In the genomic region with DNA sequence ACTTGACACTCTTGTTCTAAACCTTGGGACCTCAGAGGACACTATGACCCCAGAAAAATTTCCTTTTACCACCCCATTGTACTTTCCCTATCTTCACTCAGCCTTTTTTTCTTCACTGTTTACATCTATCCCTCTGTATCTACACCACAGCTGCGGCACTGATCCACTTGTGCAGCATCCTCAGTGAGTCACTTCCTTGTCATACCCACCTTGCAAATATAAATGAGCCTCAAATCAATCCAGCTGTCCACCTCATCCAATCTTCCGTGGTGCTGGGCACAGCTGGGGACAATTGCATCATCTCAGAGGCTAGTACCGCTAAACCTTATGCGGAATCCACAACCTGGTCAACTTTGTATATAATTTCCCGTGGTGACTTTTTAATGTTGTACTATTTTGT, we compare ENCODE assay signal across 1 cellular context.
TF ChIP-seq lines count a peak whose summit lies in the region.

No MANE protein-coding gene starts in this region.

TF ChIP-seq in H1, 55 proteins besides CTCF, POLR2A, EP300 and RAD21 (continued from another document):
- TF ChIP-seq, protein P1, sequence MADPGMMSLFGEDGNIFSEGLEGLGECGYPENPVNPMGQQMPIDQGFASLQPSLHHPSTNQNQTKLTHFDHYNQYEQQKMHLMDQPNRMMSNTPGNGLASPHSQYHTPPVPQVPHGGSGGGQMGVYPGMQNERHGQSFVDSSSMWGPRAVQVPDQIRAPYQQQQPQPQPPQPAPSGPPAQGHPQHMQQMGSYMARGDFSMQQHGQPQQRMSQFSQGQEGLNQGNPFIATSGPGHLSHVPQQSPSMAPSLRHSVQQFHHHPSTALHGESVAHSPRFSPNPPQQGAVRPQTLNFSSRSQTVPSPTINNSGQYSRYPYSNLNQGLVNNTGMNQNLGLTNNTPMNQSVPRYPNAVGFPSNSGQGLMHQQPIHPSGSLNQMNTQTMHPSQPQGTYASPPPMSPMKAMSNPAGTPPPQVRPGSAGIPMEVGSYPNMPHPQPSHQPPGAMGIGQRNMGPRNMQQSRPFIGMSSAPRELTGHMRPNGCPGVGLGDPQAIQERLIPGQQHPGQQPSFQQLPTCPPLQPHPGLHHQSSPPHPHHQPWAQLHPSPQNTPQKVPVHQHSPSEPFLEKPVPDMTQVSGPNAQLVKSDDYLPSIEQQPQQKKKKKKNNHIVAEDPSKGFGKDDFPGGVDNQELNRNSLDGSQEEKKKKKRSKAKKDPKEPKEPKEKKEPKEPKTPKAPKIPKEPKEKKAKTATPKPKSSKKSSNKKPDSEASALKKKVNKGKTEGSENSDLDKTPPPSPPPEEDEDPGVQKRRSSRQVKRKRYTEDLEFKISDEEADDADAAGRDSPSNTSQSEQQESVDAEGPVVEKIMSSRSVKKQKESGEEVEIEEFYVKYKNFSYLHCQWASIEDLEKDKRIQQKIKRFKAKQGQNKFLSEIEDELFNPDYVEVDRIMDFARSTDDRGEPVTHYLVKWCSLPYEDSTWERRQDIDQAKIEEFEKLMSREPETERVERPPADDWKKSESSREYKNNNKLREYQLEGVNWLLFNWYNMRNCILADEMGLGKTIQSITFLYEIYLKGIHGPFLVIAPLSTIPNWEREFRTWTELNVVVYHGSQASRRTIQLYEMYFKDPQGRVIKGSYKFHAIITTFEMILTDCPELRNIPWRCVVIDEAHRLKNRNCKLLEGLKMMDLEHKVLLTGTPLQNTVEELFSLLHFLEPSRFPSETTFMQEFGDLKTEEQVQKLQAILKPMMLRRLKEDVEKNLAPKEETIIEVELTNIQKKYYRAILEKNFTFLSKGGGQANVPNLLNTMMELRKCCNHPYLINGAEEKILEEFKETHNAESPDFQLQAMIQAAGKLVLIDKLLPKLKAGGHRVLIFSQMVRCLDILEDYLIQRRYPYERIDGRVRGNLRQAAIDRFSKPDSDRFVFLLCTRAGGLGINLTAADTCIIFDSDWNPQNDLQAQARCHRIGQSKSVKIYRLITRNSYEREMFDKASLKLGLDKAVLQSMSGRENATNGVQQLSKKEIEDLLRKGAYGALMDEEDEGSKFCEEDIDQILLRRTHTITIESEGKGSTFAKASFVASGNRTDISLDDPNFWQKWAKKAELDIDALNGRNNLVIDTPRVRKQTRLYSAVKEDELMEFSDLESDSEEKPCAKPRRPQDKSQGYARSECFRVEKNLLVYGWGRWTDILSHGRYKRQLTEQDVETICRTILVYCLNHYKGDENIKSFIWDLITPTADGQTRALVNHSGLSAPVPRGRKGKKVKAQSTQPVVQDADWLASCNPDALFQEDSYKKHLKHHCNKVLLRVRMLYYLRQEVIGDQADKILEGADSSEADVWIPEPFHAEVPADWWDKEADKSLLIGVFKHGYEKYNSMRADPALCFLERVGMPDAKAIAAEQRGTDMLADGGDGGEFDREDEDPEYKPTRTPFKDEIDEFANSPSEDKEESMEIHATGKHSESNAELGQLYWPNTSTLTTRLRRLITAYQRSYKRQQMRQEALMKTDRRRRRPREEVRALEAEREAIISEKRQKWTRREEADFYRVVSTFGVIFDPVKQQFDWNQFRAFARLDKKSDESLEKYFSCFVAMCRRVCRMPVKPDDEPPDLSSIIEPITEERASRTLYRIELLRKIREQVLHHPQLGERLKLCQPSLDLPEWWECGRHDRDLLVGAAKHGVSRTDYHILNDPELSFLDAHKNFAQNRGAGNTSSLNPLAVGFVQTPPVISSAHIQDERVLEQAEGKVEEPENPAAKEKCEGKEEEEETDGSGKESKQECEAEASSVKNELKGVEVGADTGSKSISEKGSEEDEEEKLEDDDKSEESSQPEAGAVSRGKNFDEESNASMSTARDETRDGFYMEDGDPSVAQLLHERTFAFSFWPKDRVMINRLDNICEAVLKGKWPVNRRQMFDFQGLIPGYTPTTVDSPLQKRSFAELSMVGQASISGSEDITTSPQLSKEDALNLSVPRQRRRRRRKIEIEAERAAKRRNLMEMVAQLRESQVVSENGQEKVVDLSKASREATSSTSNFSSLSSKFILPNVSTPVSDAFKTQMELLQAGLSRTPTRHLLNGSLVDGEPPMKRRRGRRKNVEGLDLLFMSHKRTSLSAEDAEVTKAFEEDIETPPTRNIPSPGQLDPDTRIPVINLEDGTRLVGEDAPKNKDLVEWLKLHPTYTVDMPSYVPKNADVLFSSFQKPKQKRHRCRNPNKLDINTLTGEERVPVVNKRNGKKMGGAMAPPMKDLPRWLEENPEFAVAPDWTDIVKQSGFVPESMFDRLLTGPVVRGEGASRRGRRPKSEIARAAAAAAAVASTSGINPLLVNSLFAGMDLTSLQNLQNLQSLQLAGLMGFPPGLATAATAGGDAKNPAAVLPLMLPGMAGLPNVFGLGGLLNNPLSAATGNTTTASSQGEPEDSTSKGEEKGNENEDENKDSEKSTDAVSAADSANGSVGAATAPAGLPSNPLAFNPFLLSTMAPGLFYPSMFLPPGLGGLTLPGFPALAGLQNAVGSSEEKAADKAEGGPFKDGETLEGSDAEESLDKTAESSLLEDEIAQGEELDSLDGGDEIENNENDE (IDR thresholded peaks at IDR 0.05; ENCODE audit: insufficient replicate concordance, low read length) = no peak
- TF ChIP-seq EGR1 (IDR thresholded peaks at IDR 0.05; ENCODE audit: borderline replicate concordance, low read depth, low read length) (no peak), KDM5A (IDR thresholded peaks at IDR 0.05; ENCODE audit: low read length) (no peak), GABPA (IDR thresholded peaks at IDR 0.05; ENCODE audit: borderline replicate concordance, insufficient read depth, low read length) (no peak), SIX5 (IDR thresholded peaks at IDR 0.05; ENCODE audit: low read depth, low read length) (no peak), HDAC2 (IDR thresholded peaks at IDR 0.05; ENCODE audit: borderline replicate concordance in 1 of 2, low read depth in 2 of 2, low read length in 2 of 2) (no peak), YY1 (IDR thresholded peaks at IDR 0.05; ENCODE audit: low read depth, low read length) (no peak), TEAD4 (IDR thresholded peaks at IDR 0.05; ENCODE audit: low read depth, low read length) (no peak), JUN (IDR thresholded peaks at IDR 0.05; ENCODE audit: low read depth, low read length) (no peak), KDM4A (IDR thresholded peaks at IDR 0.05; ENCODE audit: low read depth, low read length, severe bottlenecking) (no peak)
